2 cellular contexts compared by ENCODE assay signal in the genomic region with DNA sequence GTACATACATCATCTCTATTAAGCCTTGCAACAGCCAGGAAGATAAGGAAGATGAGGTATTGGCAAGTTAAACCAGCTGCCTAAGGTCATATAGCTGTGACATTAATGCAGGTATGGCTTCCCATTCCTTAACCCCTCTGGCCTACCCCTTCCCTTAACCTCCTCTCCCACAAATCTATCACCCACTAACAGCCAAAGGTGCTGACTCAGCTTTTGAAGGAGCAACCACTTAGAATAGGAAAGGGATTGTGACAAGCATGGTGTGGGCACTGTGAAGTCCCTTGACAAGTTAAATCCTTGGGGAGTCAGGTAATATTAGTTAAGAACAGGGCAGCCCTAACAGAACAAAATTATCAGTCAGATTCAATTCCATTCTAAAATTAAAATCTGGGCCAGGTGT.
TF ChIP-seq lines count a peak whose summit lies in the region.

No MANE protein-coding gene starts in this region.

TF ChIP-seq in HepG2, 621 proteins besides CTCF, POLR2A, EP300 and RAD21:
- peak; percentile 97 to 99 for TF ChIP-seq MAFK (conservative IDR thresholded peaks at IDR 0.05 in 1 of 2, IDR thresholded peaks at IDR 0.05 in 1 of 2; ENCODE audit: low read length in 2 of 2)
- TF ChIP-seq NCOA1 (CRISPR knock-in tag; IDR thresholded peaks at IDR 0.05), result no peak
- TF ChIP-seq, protein P1, sequence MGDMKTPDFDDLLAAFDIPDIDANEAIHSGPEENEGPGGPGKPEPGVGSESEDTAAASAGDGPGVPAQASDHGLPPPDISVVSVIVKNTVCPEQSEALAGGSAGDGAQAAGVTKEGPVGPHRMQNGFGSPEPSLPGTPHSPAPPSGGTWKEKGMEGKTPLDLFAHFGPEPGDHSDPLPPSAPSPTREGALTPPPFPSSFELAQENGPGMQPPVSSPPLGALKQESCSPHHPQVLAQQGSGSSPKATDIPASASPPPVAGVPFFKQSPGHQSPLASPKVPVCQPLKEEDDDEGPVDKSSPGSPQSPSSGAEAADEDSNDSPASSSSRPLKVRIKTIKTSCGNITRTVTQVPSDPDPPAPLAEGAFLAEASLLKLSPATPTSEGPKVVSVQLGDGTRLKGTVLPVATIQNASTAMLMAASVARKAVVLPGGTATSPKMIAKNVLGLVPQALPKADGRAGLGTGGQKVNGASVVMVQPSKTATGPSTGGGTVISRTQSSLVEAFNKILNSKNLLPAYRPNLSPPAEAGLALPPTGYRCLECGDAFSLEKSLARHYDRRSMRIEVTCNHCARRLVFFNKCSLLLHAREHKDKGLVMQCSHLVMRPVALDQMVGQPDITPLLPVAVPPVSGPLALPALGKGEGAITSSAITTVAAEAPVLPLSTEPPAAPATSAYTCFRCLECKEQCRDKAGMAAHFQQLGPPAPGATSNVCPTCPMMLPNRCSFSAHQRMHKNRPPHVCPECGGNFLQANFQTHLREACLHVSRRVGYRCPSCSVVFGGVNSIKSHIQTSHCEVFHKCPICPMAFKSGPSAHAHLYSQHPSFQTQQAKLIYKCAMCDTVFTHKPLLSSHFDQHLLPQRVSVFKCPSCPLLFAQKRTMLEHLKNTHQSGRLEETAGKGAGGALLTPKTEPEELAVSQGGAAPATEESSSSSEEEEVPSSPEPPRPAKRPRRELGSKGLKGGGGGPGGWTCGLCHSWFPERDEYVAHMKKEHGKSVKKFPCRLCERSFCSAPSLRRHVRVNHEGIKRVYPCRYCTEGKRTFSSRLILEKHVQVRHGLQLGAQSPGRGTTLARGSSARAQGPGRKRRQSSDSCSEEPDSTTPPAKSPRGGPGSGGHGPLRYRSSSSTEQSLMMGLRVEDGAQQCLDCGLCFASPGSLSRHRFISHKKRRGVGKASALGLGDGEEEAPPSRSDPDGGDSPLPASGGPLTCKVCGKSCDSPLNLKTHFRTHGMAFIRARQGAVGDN (CRISPR knock-in tag; IDR thresholded peaks at IDR 0.05), result no peak
- TF ChIP-seq XBP1 (CRISPR knock-in tag; IDR thresholded peaks at IDR 0.05), result no peak
- peak; percentile 97 for TF ChIP-seq MAFF (IDR thresholded peaks at IDR 0.05; ENCODE audit: low read depth, low read length)

TF ChIP-seq in H1, 55 proteins besides CTCF, POLR2A, EP300 and RAD21:
- TF ChIP-seq TCF12 (IDR thresholded peaks at IDR 0.05; ENCODE audit: low read depth, low read length), result no peak
- peak; percentile 88 for TF ChIP-seq MAFK (IDR thresholded peaks at IDR 0.05; ENCODE audit: low read depth, low read length)
- TF ChIP-seq, protein P2, sequence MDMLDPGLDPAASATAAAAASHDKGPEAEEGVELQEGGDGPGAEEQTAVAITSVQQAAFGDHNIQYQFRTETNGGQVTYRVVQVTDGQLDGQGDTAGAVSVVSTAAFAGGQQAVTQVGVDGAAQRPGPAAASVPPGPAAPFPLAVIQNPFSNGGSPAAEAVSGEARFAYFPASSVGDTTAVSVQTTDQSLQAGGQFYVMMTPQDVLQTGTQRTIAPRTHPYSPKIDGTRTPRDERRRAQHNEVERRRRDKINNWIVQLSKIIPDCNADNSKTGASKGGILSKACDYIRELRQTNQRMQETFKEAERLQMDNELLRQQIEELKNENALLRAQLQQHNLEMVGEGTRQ (IDR thresholded peaks at IDR 0.05; ENCODE audit: low read length), result no peak
- TF ChIP-seq RFX5 (IDR thresholded peaks at IDR 0.05; ENCODE audit: borderline replicate concordance, low read depth, low read length), result no peak
- no peak for TF ChIP-seq TAF7 (optimal IDR thresholded peaks at IDR 0.05; ENCODE audit: borderline replicate concordance, low read depth, low read length)
- TF ChIP-seq CREB1 (IDR thresholded peaks at IDR 0.05), result no peak
- TF ChIP-seq EGR1 (IDR thresholded peaks at IDR 0.05; ENCODE audit: borderline replicate concordance, low read depth, low read length), result no peak
- no peak for TF ChIP-seq CHD2 (IDR thresholded peaks at IDR 0.05; ENCODE audit: low read length)
TF ChIP-seq in H1: peak in this region for 1.
